18 cellular contexts compared by ENCODE assay signal in the genomic region with DNA sequence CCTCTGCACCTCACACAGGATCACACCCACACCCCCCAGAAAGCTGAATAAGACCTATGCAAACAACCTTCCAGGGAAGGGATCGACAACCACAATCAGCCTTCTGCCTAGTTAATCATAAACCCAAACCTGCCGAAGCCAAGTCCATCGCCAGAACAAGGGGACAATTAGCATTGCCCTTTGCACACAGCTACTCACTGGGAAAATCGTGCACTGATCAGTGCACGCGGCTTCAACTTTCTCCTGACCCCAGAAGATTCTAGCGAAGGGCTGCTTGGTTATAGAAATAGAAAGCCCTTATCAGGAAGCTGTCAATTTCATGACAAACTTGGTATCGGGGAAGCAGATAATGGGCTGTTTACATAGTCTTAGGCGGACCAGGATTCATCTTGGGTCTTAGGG. TPM values are rescaled to one million over a fixed set of nuclear protein-coding genes. Genes with fewer than 3 reads are reported as not detected.
A peak's percentile ranks its signal among the peaks of the same experiment; 100 is the strongest.
DNase-seq lines count a peak whose midpoint lies in the region; ATAC-seq, FAIRE-seq and TF ChIP-seq lines count a peak whose summit lies in the region.
"Had no signal": no experiment of that assay in that cellular context is flagged by ENCODE, and none has a peak within 500 bp of the region (broad histone marks: within the 10 kb centered on the region; RNA-seq: fewer than 3 reads in every experiment).

No MANE protein-coding gene starts in this region.

- H2AFZ ChIP-seq in astrocyte (ENCODE audit: low read depth, low read length) (no peak overlapping the region), osteoblast (ENCODE audit: low read length) (no peak overlapping the region)
- H2AFZ ChIP-seq: neural progenitor cell had no signal

- H3K4me1 ChIP-seq in astrocyte (ENCODE audit: insufficient read depth, low read length) = no peaks in the 10 kb centered on the region
- H3K4me1 ChIP-seq in lung (ENCODE audit: control insufficient read depth in 2 of 2, insufficient read depth in 2 of 2, low read length in 2 of 2) = peaks cover 0 to 4% of the 10 kb centered on the region in 2 donors
- no peaks in the 10 kb centered on the region for H3K4me1 ChIP-seq in adrenal gland (replicated peaks in 1 of 2)
- H3K4me1 ChIP-seq in osteoblast (ENCODE audit: insufficient read depth, low read length) = no peaks in the 10 kb centered on the region
- H3K4me1 ChIP-seq: left ventricle myocardium inferior, neural progenitor cell had no signal

- no peaks in the 10 kb centered on the region for H3K36me3 Mint-ChIP-seq in natural killer cell
- no peaks in the 10 kb centered on the region for H3K36me3 Mint-ChIP-seq in natural killer cell treated with Interleukin-12 subunit alpha and Interleukin-12 subunit beta and Interleukin-15 and Interleukin-18, amount 100 ng/mL, for 72 hours
- peaks cover 16% of the 10 kb centered on the region for H3K36me3 Mint-ChIP-seq in astrocyte (ENCODE audit: low read depth, unreplicated experiment)
- H3K36me3 Mint-ChIP-seq: neural progenitor cell had no signal

- H3K9me3 Mint-ChIP-seq in natural killer cell (no peaks in the 10 kb centered on the region), astrocyte (ENCODE audit: unreplicated experiment) (no peaks in the 10 kb centered on the region)
- H3K9me3 Mint-ChIP-seq in natural killer cell treated with Interleukin-12 subunit alpha and Interleukin-12 subunit beta and Interleukin-15 and Interleukin-18, amount 100 ng/mL, for 72 hours = no peaks in the 10 kb centered on the region
- H3K9me3 Mint-ChIP-seq: activated naive CD8-positive, alpha-beta T cell treated with anti-CD3 and anti-CD28 coated beads, Interleukin-2, amount 50 U/mL, for 24 hours; neural progenitor cell had no signal

- TF ChIP-seq CTCF in natural killer cell (IDR thresholded peaks at IDR 0.05) = no peak
- no peak for TF ChIP-seq CTCF in astrocyte (IDR thresholded peaks at IDR 0.05; ENCODE audit: insufficient read depth, low read depth, low read length)
- no peak for TF ChIP-seq CTCF in lung (IDR thresholded peaks at IDR 0.05; ENCODE audit: control extremely low read depth, extremely low read depth)
- no peak for TF ChIP-seq CTCF in adrenal gland (IDR thresholded peaks at IDR 0.05)
- no peak for TF ChIP-seq CTCF in osteoblast (IDR thresholded peaks at IDR 0.05; ENCODE audit: extremely low read depth, low read depth, low read length)

- WGBS in lung, 2 donors = 54 to 73% methylated on average over 9 of the region's 9 CpGs
- 64 to 77% (median 65%) methylated on average over 9 of the region's 9 CpGs for WGBS in adrenal gland, 4 donors

- H3K4me2 ChIP-seq in astrocyte (ENCODE audit: low read length) (no peak overlapping the region), osteoblast (ENCODE audit: insufficient read depth, low read length) (no peak overlapping the region)
- H3K4me2 ChIP-seq: neural progenitor cell had no signal

- H3K27me3 ChIP-seq in astrocyte (ENCODE audit: insufficient read depth, low read length) = no peaks in the 10 kb centered on the region
- H3K27me3 ChIP-seq in lung (ENCODE audit: control insufficient read depth, insufficient read depth) = no peaks in the 10 kb centered on the region
- no peaks in the 10 kb centered on the region for H3K27me3 ChIP-seq in adrenal gland
- no peaks in the 10 kb centered on the region for H3K27me3 ChIP-seq in osteoblast (ENCODE audit: insufficient read depth, low read length)
- H3K27me3 ChIP-seq: neural progenitor cell had no signal

- TF ChIP-seq POLR2A in adrenal gland (IDR thresholded peaks at IDR 0.05) = no peak

- peaks cover 52% of the 10 kb centered on the region for H4K20me1 ChIP-seq in astrocyte (ENCODE audit: insufficient read depth, low read length)
- H4K20me1 ChIP-seq in osteoblast (ENCODE audit: insufficient read depth, low read length) = peaks cover 3% of the 10 kb centered on the region

- H3K9me3 ChIP-seq in astrocyte (ENCODE audit: insufficient read depth, low read depth, low read length) (no peaks in the 10 kb centered on the region), lung (ENCODE audit: control insufficient read depth in 2 of 2, insufficient read depth in 1 of 2, low read length in 1 of 2) (no peaks in the 10 kb centered on the region), adrenal gland (replicated peaks in 1 of 3) (no peaks in the 10 kb centered on the region), osteoblast (ENCODE audit: low read depth, low read length) (no peaks in the 10 kb centered on the region)
- H3K9me3 ChIP-seq: left ventricle myocardium inferior had no signal

- no peak for ATAC-seq in natural killer cell
- ATAC-seq in natural killer cell treated with Interleukin-12 subunit alpha and Interleukin-12 subunit beta and Interleukin-15 and Interleukin-18, amount 100 ng/mL, for 72 hours = no peak
- ATAC-seq in lung (ENCODE audit: insufficient read depth, low FRiP score) = no peak
- ATAC-seq in GM21360 (IDR thresholded peaks at IDR 0.05; ENCODE audit: unreplicated experiment) = no peak
- ATAC-seq: SK-N-SH treated with all-trans-retinoic acid at 6 μM for 48 hours had no signal

- no peak for FAIRE-seq in astrocyte (lab: Jason Lieb, UNC)

- H3K27me3 Mint-ChIP-seq in natural killer cell (ENCODE audit: low read depth in 2 of 2) (no peaks in the 10 kb centered on the region), astrocyte (ENCODE audit: low read depth, unreplicated experiment) (peaks cover 5% of the 10 kb centered on the region)
- H3K27me3 Mint-ChIP-seq in natural killer cell treated with Interleukin-12 subunit alpha and Interleukin-12 subunit beta and Interleukin-15 and Interleukin-18, amount 100 ng/mL, for 72 hours = no peaks in the 10 kb centered on the region
- H3K27me3 Mint-ChIP-seq: activated naive CD8-positive, alpha-beta T cell treated with anti-CD3 and anti-CD28 coated beads, Interleukin-2, amount 50 U/mL, for 24 hours had no signal

- H3K36me3 ChIP-seq in astrocyte (ENCODE audit: insufficient read depth, low read length) (no peaks in the 10 kb centered on the region), lung (ENCODE audit: control insufficient read depth in 2 of 2, insufficient read depth in 2 of 2, low read length in 2 of 2) (no peaks in the 10 kb centered on the region), adrenal gland (replicated peaks in 1 of 2) (no peaks in the 10 kb centered on the region), osteoblast (ENCODE audit: insufficient read depth, low read length) (no peaks in the 10 kb centered on the region)
- H3K36me3 ChIP-seq: left ventricle myocardium inferior, neural progenitor cell, WERI-Rb-1 had no signal

- H3K9ac ChIP-seq in astrocyte (ENCODE audit: low read length) = no peak overlapping the region
- H3K9ac ChIP-seq: neural progenitor cell had no signal

- H3K4me3 ChIP-seq in astrocyte (ENCODE audit: insufficient read depth, low read depth, low read length) (no peak overlapping the region), lung (no peak overlapping the region), adrenal gland (no peak overlapping the region), osteoblast (ENCODE audit: insufficient read depth, low read length) (no peak overlapping the region)
- H3K4me3 ChIP-seq: left ventricle myocardium inferior, neural progenitor cell had no signal

- peaks cover 15% of the 10 kb centered on the region for H3K79me2 ChIP-seq in astrocyte (ENCODE audit: insufficient read depth, low read length)
- peaks cover 9% of the 10 kb centered on the region for H3K79me2 ChIP-seq in osteoblast (ENCODE audit: insufficient read depth, low read length)

- H3K4me3 Mint-ChIP-seq in natural killer cell (no peak overlapping the region), astrocyte (ENCODE audit: unreplicated experiment) (peak overlapping the region; percentile 1)
- no peak overlapping the region for H3K4me3 Mint-ChIP-seq in natural killer cell treated with Interleukin-12 subunit alpha and Interleukin-12 subunit beta and Interleukin-15 and Interleukin-18, amount 100 ng/mL, for 72 hours
- H3K4me3 Mint-ChIP-seq: activated naive CD8-positive, alpha-beta T cell treated with anti-CD3 and anti-CD28 coated beads, Interleukin-2, amount 50 U/mL, for 24 hours; neural progenitor cell had no signal

- intact Hi-C loops in natural killer cell (cut with micrococcal nuclease) (no loop called here), adrenal gland (cut with DNase I) (no loop called here)

- H3K27ac Mint-ChIP-seq in natural killer cell = peak overlapping the region; percentile 28 to 45
- peak overlapping the region in 1 of 2 donors; percentile 64 for H3K27ac Mint-ChIP-seq in natural killer cell treated with Interleukin-12 subunit alpha and Interleukin-12 subunit beta and Interleukin-15 and Interleukin-18, amount 100 ng/mL, for 72 hours
- H3K27ac Mint-ChIP-seq in astrocyte (ENCODE audit: unreplicated experiment) = peak overlapping the region; percentile 6
- H3K27ac Mint-ChIP-seq: neural progenitor cell had no signal

- H3K27ac ChIP-seq in astrocyte (ENCODE audit: low read depth, low read length) (no peak overlapping the region), lung (ENCODE audit: low read depth in 1 of 2, low read length in 1 of 2) (no peak overlapping the region), adrenal gland (no peak overlapping the region), osteoblast (ENCODE audit: low read depth, low read length) (no peak overlapping the region)
- H3K27ac ChIP-seq: left ventricle myocardium inferior, neural progenitor cell, WERI-Rb-1 had no signal

- H3K4me1 Mint-ChIP-seq in natural killer cell (peaks cover 70 to 79% of the 10 kb centered on the region in 2 donors), astrocyte (ENCODE audit: low read depth, unreplicated experiment) (peaks cover 7% of the 10 kb centered on the region)
- peaks cover 65 to 71% of the 10 kb centered on the region in 2 donors for H3K4me1 Mint-ChIP-seq in natural killer cell treated with Interleukin-12 subunit alpha and Interleukin-12 subunit beta and Interleukin-15 and Interleukin-18, amount 100 ng/mL, for 72 hours (ENCODE audit: low read depth in 2 of 2)
- H3K4me1 Mint-ChIP-seq: neural progenitor cell had no signal

- DNase-seq in natural killer cell (no peak), astrocyte (ENCODE audit: low read depth) (no peak), lung (ENCODE audit: low spot score) (peak; percentile 43), NCI-H524 treated with DMSO at 0.1 percent for 48 hours (lab: John Stamatoyannopoulos, UW) (no peak), adrenal gland (no peak), osteoblast (ENCODE audit: insufficient read length, low spot score, missing footprints) (no peak)
- no peak for DNase-seq in natural killer cell treated with Interleukin-12 subunit alpha and Interleukin-12 subunit beta and Interleukin-15 and Interleukin-18, amount 100 ng/mL, for 72 hours (ENCODE audit: low spot score)
- DNase-seq: activated naive CD8-positive, alpha-beta T cell treated with anti-CD3 and anti-CD28 coated beads, Interleukin-2, amount 50 U/mL, for 24 hours; cerebellar nuclear complex; DMS 273 treated with DMSO at 0.1 percent for 48 hours; head of caudate nucleus; left ventricle myocardium inferior; MV-4-11; NCI-H2171; WERI-Rb-1 had no signal

RNA-seq across cellular contexts. Expression of a gene that starts 29.5 kb away (rescaled TPM):
- total RNA-seq in natural killer cell (100 to 1,000 TPM in 1 of 3 donors, 10 to 100 TPM in 2; 62.1 to 171 (median 98.2) TPM), astrocyte (84.6 and 94.1 TPM in 2 replicates), lung (100 to 1,000 TPM in 1 of 2 donors, 10 to 100 TPM in 1; 39.4 to 100 TPM), adrenal gland (10 to 100 TPM in 4 of 8 donors, 1 to 10 TPM in 4; 4.0 to 27.2 (median 11.8) TPM), osteoblast (40.9 and 60.4 TPM in 2 replicates)
- 100 to 1,000 TPM in 1 of 2 donors, 10 to 100 TPM in 1; 67.8 to 121 TPM for total RNA-seq in natural killer cell treated with Interleukin-12 subunit alpha and Interleukin-12 subunit beta and Interleukin-15 and Interleukin-18, amount 100 ng/mL, for 72 hours
- polyA plus RNA-seq in lung (10 to 100 TPM; 23.3 to 27.4 TPM), adrenal gland (1 to 10 TPM; 2.2 to 5.2 (median 3.9) TPM)
